9 cellular contexts compared by ENCODE assay signal in genomic region chr1:25675729-25676476, GRCh38. TPM values are rescaled to one million over a fixed set of nuclear protein-coding genes. Genes with fewer than 3 reads are reported as not detected.
A peak's percentile ranks its signal among the peaks of the same experiment; 100 is the strongest.
DNase-seq lines count a peak whose midpoint lies in the region; ATAC-seq and TF ChIP-seq lines count a peak whose summit lies in the region.
"Had no signal": no experiment of that assay in that cellular context is flagged by ENCODE, and none has a peak within 500 bp of the region (broad histone marks: within the 10 kb centered on the region; RNA-seq: fewer than 3 reads in every experiment).

No MANE protein-coding gene starts in this region.

- peaks cover 55% of the 10 kb centered on the region for H3K4me1 Mint-ChIP-seq in T-helper 1 cell treated with Interleukin-12 subunit alpha and Interleukin-12 subunit beta and Interleukin-4 antibody, amounts not matched to agents 30 μg/mL and 1 μg/mL, for 36 hours (ENCODE audit: low read depth)
- H3K4me1 Mint-ChIP-seq in stimulated activated naive CD8-positive, alpha-beta T cell treated with anti-CD3 and anti-CD28 coated beads, Interleukin-15, amount 100 ng/mL, for 72 hours, result peaks cover 89% of the 10 kb centered on the region

- H3K27ac Mint-ChIP-seq in T-helper 1 cell treated with Interleukin-12 subunit alpha and Interleukin-12 subunit beta and Interleukin-4 antibody, amounts not matched to agents 30 μg/mL and 1 μg/mL, for 36 hours, result peak overlapping the region; percentile 53
- H3K27ac Mint-ChIP-seq in stimulated activated naive CD8-positive, alpha-beta T cell treated with anti-CD3 and anti-CD28 coated beads, Interleukin-15, amount 100 ng/mL, for 72 hours, result peak overlapping the region in 1 of 2 donors; percentile 55

- no peak overlapping the region for H3K27ac ChIP-seq in tibial nerve
- H3K27ac ChIP-seq: cardiac muscle cell had no signal

- peaks cover 0 to 10% (median 4%) of the 10 kb centered on the region in 4 donors for H3K4me1 ChIP-seq in tibial nerve

- peaks cover 84% of the 10 kb centered on the region for H3K27me3 Mint-ChIP-seq in T-helper 1 cell treated with Interleukin-12 subunit alpha and Interleukin-12 subunit beta and Interleukin-4 antibody, amounts not matched to agents 30 μg/mL and 1 μg/mL, for 36 hours (ENCODE audit: low read depth)
- H3K27me3 Mint-ChIP-seq in stimulated activated naive CD8-positive, alpha-beta T cell treated with anti-CD3 and anti-CD28 coated beads, Interleukin-15, amount 100 ng/mL, for 72 hours, result peaks cover 7% of the 10 kb centered on the region

- no peaks in the 10 kb centered on the region for H3K36me3 ChIP-seq in tibial nerve
- H3K36me3 ChIP-seq: cardiac muscle cell had no signal

- H3K27me3 ChIP-seq in tibial nerve, result no peaks in the 10 kb centered on the region
- H3K27me3 ChIP-seq: cardiac muscle cell had no signal

- no peak overlapping the region for H3K4me3 ChIP-seq in tibial nerve
- H3K4me3 ChIP-seq: cardiac muscle cell had no signal

- in situ Hi-C loops in GM13976 (cut with MboI; ENCODE audit: low sequenced_read_pairs, unreplicated experiment), result no loop called here

- ATAC-seq in HG02610 (IDR thresholded peaks at IDR 0.05; ENCODE audit: unreplicated experiment), result peak; percentile 97
- peak; percentile 98 for ATAC-seq in stimulated activated naive CD8-positive, alpha-beta T cell treated with anti-CD3 and anti-CD28 coated beads, Interleukin-15, amount 100 ng/mL, for 72 hours

- WGBS in tibial nerve, 2 donors, result 88 to 94% methylated on average over 8 to 11 of the region's 11 CpGs

- H3K9me3 ChIP-seq in tibial nerve, result no peaks in the 10 kb centered on the region

- peak overlapping the region; percentile 62 for H3K4me3 Mint-ChIP-seq in T-helper 1 cell treated with Interleukin-12 subunit alpha and Interleukin-12 subunit beta and Interleukin-4 antibody, amounts not matched to agents 30 μg/mL and 1 μg/mL, for 36 hours
- peak overlapping the region; percentile 63 to 82 for H3K4me3 Mint-ChIP-seq in stimulated activated naive CD8-positive, alpha-beta T cell treated with anti-CD3 and anti-CD28 coated beads, Interleukin-15, amount 100 ng/mL, for 72 hours

- TF ChIP-seq CTCF in GM13976 (IDR thresholded peaks at IDR 0.05; ENCODE audit: borderline replicate concordance, control extremely low read depth, extremely low read depth, insufficient read depth, missing control alignments), result no peak
- TF ChIP-seq CTCF in tibial nerve (IDR thresholded peaks at IDR 0.05), result no peak

- DNase-seq in GM13976 (ENCODE audit: low spot score) (peak; percentile 72), tibial nerve (ENCODE audit: low spot score in 2 of 2) (no peak), NCI-H128 (lab: John Stamatoyannopoulos, UW; ENCODE audit: unreplicated experiment) (no peak), HUDEP-2 (lab: John Stamatoyannopoulos, UW; ENCODE audit: unreplicated experiment in 76 of 76) (no peak)
- peak; percentile 84 for DNase-seq in central memory CD4-positive, alpha-beta T cell
- peak; percentile 88 to 94 for DNase-seq in stimulated activated naive CD8-positive, alpha-beta T cell treated with anti-CD3 and anti-CD28 coated beads, Interleukin-15, amount 100 ng/mL, for 72 hours

- TF ChIP-seq POLR2A in tibial nerve (IDR thresholded peaks at IDR 0.05), result no peak

- peaks cover 24% of the 10 kb centered on the region for H3K36me3 Mint-ChIP-seq in T-helper 1 cell treated with Interleukin-12 subunit alpha and Interleukin-12 subunit beta and Interleukin-4 antibody, amounts not matched to agents 30 μg/mL and 1 μg/mL, for 36 hours (ENCODE audit: low read depth)

- H3K9me3 Mint-ChIP-seq in T-helper 1 cell treated with Interleukin-12 subunit alpha and Interleukin-12 subunit beta and Interleukin-4 antibody, amounts not matched to agents 30 μg/mL and 1 μg/mL, for 36 hours, result peaks cover 8% of the 10 kb centered on the region
- H3K9me3 Mint-ChIP-seq in stimulated activated naive CD8-positive, alpha-beta T cell treated with anti-CD3 and anti-CD28 coated beads, Interleukin-15, amount 100 ng/mL, for 72 hours, result peaks cover 0 to 5% of the 10 kb centered on the region in 2 donors

- TF ChIP-seq EP300 in tibial nerve (IDR thresholded peaks at IDR 0.05), result no peak

RNA-seq across cellular contexts. Expression of gene MAN1C1, which starts 59.3 kb away (rescaled TPM):
- 10 to 100 TPM; 14.6 to 25.1 (median 17.5) TPM for total RNA-seq in tibial nerve

Comparison
In these comparisons a context has a peak if more than half of its experiments do, and no peak if none do; other contexts are left out.
1. DNase-seq: peak in GM13976 (single experiment), central memory CD4-positive, alpha-beta T cell (single experiment) and stimulated activated naive CD8-positive, alpha-beta T cell treated with anti-CD3 and anti-CD28 coated beads, Interleukin-15, amount 100 ng/mL, for 72 hours (2 of 2); none in tibial nerve (0 of 2), NCI-H128 (single experiment) and HUDEP-2 (0 of 76).